33 cellular contexts compared by ENCODE assay signal in genomic region chr16:23788653-23789052, GRCh38. TPM values are rescaled to one million over a fixed set of nuclear protein-coding genes. Genes with fewer than 3 reads are reported as not detected.
DNase-seq lines count a peak whose midpoint lies in the region.
"Had no signal": no experiment of that assay in that cellular context is flagged by ENCODE, and none has a peak within 500 bp of the region (broad histone marks: within the 10 kb centered on the region; RNA-seq: fewer than 3 reads in every experiment).

No MANE protein-coding gene starts in this region.

- peaks cover 8% of the 10 kb centered on the region for H3K9me3 Mint-ChIP-seq in dendritic cell treated with granulocyte-macrophage colony-stimulating factor and Interleukin-4, amounts not matched to agents 40 ng/mL and 50 ng/mL, for 4 days
- no peaks in the 10 kb centered on the region for H3K9me3 Mint-ChIP-seq in activated T-helper 1 cell treated with anti-CD3 and anti-CD28 coated beads, Interleukin-12 subunit alpha, Interleukin-12 subunit beta, Interleukin-2, Interleukin-4 antibody, amounts not matched to agents 30 ng/mL and 10 ng/mL and 1 ng/mL, durations not matched to agents 14 hours and 24 hours and 36 hours
- H3K9me3 Mint-ChIP-seq: activated naive CD8-positive, alpha-beta T cell treated with anti-CD3 and anti-CD28 coated beads, Interleukin-2, amount 10 ng/mL, durations not matched to agents 7 days and 5 days; CD4-positive, CD25-positive, alpha-beta regulatory T cell; immature natural killer cell; nephron progenitor cell; type B pancreatic cell had no signal

- intact Hi-C loops in dendritic cell treated with granulocyte-macrophage colony-stimulating factor and Interleukin-4, amounts not matched to agents 40 ng/mL and 50 ng/mL, for 4 days (cut with micrococcal nuclease), result no loop called here
- intact Hi-C loops in activated T-helper 1 cell treated with anti-CD3 and anti-CD28 coated beads, Interleukin-12 subunit alpha, Interleukin-12 subunit beta, Interleukin-2, Interleukin-4 antibody, amounts not matched to agents 30 ng/mL and 10 ng/mL and 1 ng/mL, durations not matched to agents 14 hours and 24 hours and 36 hours (cut with micrococcal nuclease), result no loop called here

- peaks cover 14% of the 10 kb centered on the region for H3K4me1 Mint-ChIP-seq in dendritic cell treated with granulocyte-macrophage colony-stimulating factor and Interleukin-4, amounts not matched to agents 40 ng/mL and 50 ng/mL, for 4 days (ENCODE audit: low read depth)
- no peaks in the 10 kb centered on the region for H3K4me1 Mint-ChIP-seq in activated T-helper 1 cell treated with anti-CD3 and anti-CD28 coated beads, Interleukin-12 subunit alpha, Interleukin-12 subunit beta, Interleukin-2, Interleukin-4 antibody, amounts not matched to agents 30 ng/mL and 10 ng/mL and 1 ng/mL, durations not matched to agents 14 hours and 24 hours and 36 hours (ENCODE audit: low read depth)
- H3K4me1 Mint-ChIP-seq: CD4-positive, CD25-positive, alpha-beta regulatory T cell; nephron progenitor cell had no signal

- no peak overlapping the region for H3K4me3 Mint-ChIP-seq in dendritic cell treated with granulocyte-macrophage colony-stimulating factor and Interleukin-4, amounts not matched to agents 40 ng/mL and 50 ng/mL, for 4 days
- H3K4me3 Mint-ChIP-seq in activated T-helper 1 cell treated with anti-CD3 and anti-CD28 coated beads, Interleukin-12 subunit alpha, Interleukin-12 subunit beta, Interleukin-2, Interleukin-4 antibody, amounts not matched to agents 30 ng/mL and 10 ng/mL and 1 ng/mL, durations not matched to agents 14 hours and 24 hours and 36 hours, result no peak overlapping the region
- H3K4me3 Mint-ChIP-seq: activated naive CD8-positive, alpha-beta T cell treated with anti-CD3 and anti-CD28 coated beads, Interleukin-2, amount 10 ng/mL, durations not matched to agents 7 days and 5 days; CD4-positive, CD25-positive, alpha-beta regulatory T cell; immature natural killer cell; nephron progenitor cell; type B pancreatic cell had no signal

- no peaks in the 10 kb centered on the region for H3K36me3 Mint-ChIP-seq in dendritic cell treated with granulocyte-macrophage colony-stimulating factor and Interleukin-4, amounts not matched to agents 40 ng/mL and 50 ng/mL, for 4 days (ENCODE audit: low read depth)
- no peaks in the 10 kb centered on the region for H3K36me3 Mint-ChIP-seq in activated T-helper 1 cell treated with anti-CD3 and anti-CD28 coated beads, Interleukin-12 subunit alpha, Interleukin-12 subunit beta, Interleukin-2, Interleukin-4 antibody, amounts not matched to agents 30 ng/mL and 10 ng/mL and 1 ng/mL, durations not matched to agents 14 hours and 24 hours and 36 hours (ENCODE audit: low read depth)
- H3K36me3 Mint-ChIP-seq: CD4-positive, CD25-positive, alpha-beta regulatory T cell; immature natural killer cell; type B pancreatic cell had no signal

- peak overlapping the region; percentile 62 for H3K27ac Mint-ChIP-seq in dendritic cell treated with granulocyte-macrophage colony-stimulating factor and Interleukin-4, amounts not matched to agents 40 ng/mL and 50 ng/mL, for 4 days
- no peak overlapping the region for H3K27ac Mint-ChIP-seq in activated T-helper 1 cell treated with anti-CD3 and anti-CD28 coated beads, Interleukin-12 subunit alpha, Interleukin-12 subunit beta, Interleukin-2, Interleukin-4 antibody, amounts not matched to agents 30 ng/mL and 10 ng/mL and 1 ng/mL, durations not matched to agents 14 hours and 24 hours and 36 hours
- H3K27ac Mint-ChIP-seq: activated naive CD8-positive, alpha-beta T cell treated with anti-CD3 and anti-CD28 coated beads, Interleukin-2, amount 10 ng/mL, durations not matched to agents 7 days and 5 days; CD4-positive, CD25-positive, alpha-beta regulatory T cell; nephron progenitor cell; type B pancreatic cell had no signal

- H3K27me3 Mint-ChIP-seq in dendritic cell treated with granulocyte-macrophage colony-stimulating factor and Interleukin-4, amounts not matched to agents 40 ng/mL and 50 ng/mL, for 4 days, result peaks cover 45% of the 10 kb centered on the region
- peaks cover 17% of the 10 kb centered on the region for H3K27me3 Mint-ChIP-seq in activated T-helper 1 cell treated with anti-CD3 and anti-CD28 coated beads, Interleukin-12 subunit alpha, Interleukin-12 subunit beta, Interleukin-2, Interleukin-4 antibody, amounts not matched to agents 30 ng/mL and 10 ng/mL and 1 ng/mL, durations not matched to agents 14 hours and 24 hours and 36 hours (ENCODE audit: insufficient read depth)

- peak; percentile 83 for DNase-seq in SIG-M5 treated with dmso at 0.1 percent for 504 hours (lab: John Stamatoyannopoulos, UW; ENCODE audit: unreplicated experiment)
- no peak for DNase-seq in SIG-M5 (lab: John Stamatoyannopoulos, UW)
- DNase-seq in NOMO-1 treated with DMSO at 0.1 percent for 48 hours (lab: John Stamatoyannopoulos, UW; ENCODE audit: unreplicated experiment), result peak; percentile 91
- no peak for DNase-seq in activated T-helper 1 cell treated with anti-CD3 and anti-CD28 coated beads, Interleukin-12 subunit alpha, Interleukin-12 subunit beta, Interleukin-2, Interleukin-4 antibody, amounts not matched to agents 30 ng/mL and 10 ng/mL and 1 ng/mL, durations not matched to agents 14 hours and 24 hours and 36 hours (ENCODE audit: low spot score)
- no peak for DNase-seq in activated CD8-positive, alpha-beta memory T cell treated with anti-CD3 and anti-CD28 coated beads, Interleukin-2, amount 50 U/mL, for 48 hours
- no peak for DNase-seq in stimulated activated CD4-positive, alpha-beta T cell treated with anti-CD3 and anti-CD28 coated beads, Interleukin-4, amount 100 ng/mL, for 4 hours
- DNase-seq in RPMI8226, result no peak
- DNase-seq: activated CD4-positive, alpha-beta T cell treated with anti-CD3 and anti-CD28 coated beads for 4 hours; activated CD8-positive, alpha-beta memory T cell treated with anti-CD3 and anti-CD28 coated beads for 24 hours; activated gamma-delta T cell treated with Interleukin-2 at 50 U/mL for 16 hours; activated naive CD8-positive, alpha-beta T cell treated with anti-CD3 and anti-CD28 coated beads, Interleukin-2, amount 10 ng/mL, durations not matched to agents 7 days and 5 days; aorta; CD4-positive, CD25-positive, alpha-beta regulatory T cell; DND-41; effector memory CD4-positive, alpha-beta T cell; immature natural killer cell; left colon; mammary epithelial cell; MG63; NCI-H1436 treated with DMSO at 0.1 percent for 48 hours; NCI-H345; NCI-H69; nephron progenitor cell; SK-N-SH; stimulated activated naive CD4-positive, alpha-beta T cell had no signal

RNA-seq across cellular contexts. Expression of gene CHP2, which starts 33.8 kb away (rescaled TPM):
- total RNA-seq in activated T-helper 1 cell treated with anti-CD3 and anti-CD28 coated beads, Interleukin-12 subunit alpha, Interleukin-12 subunit beta, Interleukin-2, Interleukin-4 antibody, amounts not matched to agents 30 ng/mL and 10 ng/mL and 1 ng/mL, durations not matched to agents 14 hours and 24 hours and 36 hours, result not detected in 2 replicates
- total RNA-seq: activated naive CD8-positive, alpha-beta T cell treated with anti-CD3 and anti-CD28 coated beads, Interleukin-2, amount 10 ng/mL, durations not matched to agents 7 days and 5 days; CD4-positive, CD25-positive, alpha-beta regulatory T cell; glomerular endothelial cell; mammary epithelial cell; osteocyte; skeletal muscle tissue; T-helper 2 cell treated with Interferon-gamma antibody and Interleukin-4, amounts not matched to agents 100 ng/mL and 5 ng/mL, for 36 hours had no signal

RNA-seq across cellular contexts. Expression of gene PRKCB, which starts 47.1 kb away (rescaled TPM):
- 100 and 109 TPM in 2 replicates for total RNA-seq in activated T-helper 1 cell treated with anti-CD3 and anti-CD28 coated beads, Interleukin-12 subunit alpha, Interleukin-12 subunit beta, Interleukin-2, Interleukin-4 antibody, amounts not matched to agents 30 ng/mL and 10 ng/mL and 1 ng/mL, durations not matched to agents 14 hours and 24 hours and 36 hours
- total RNA-seq: bronchial epithelial cell, glomerular endothelial cell, HT-29, mammary epithelial cell, osteocyte had no signal

Comparison
In these comparisons a context has a peak if more than half of its experiments do, and no peak if none do; other contexts are left out.
1. DNase-seq: peak in SIG-M5 treated with dmso at 0.1 percent for 504 hours (single experiment) and NOMO-1 treated with DMSO at 0.1 percent for 48 hours (single experiment); none in SIG-M5 (single experiment), activated T-helper 1 cell treated with anti-CD3 and anti-CD28 coated beads, Interleukin-12 subunit alpha, Interleukin-12 subunit beta, Interleukin-2, Interleukin-4 antibody, amounts not matched to agents 30 ng/mL and 10 ng/mL and 1 ng/mL, durations not matched to agents 14 hours and 24 hours and 36 hours (single experiment), activated CD8-positive, alpha-beta memory T cell treated with anti-CD3 and anti-CD28 coated beads, Interleukin-2, amount 50 U/mL, for 48 hours (single experiment), stimulated activated CD4-positive, alpha-beta T cell treated with anti-CD3 and anti-CD28 coated beads, Interleukin-4, amount 100 ng/mL, for 4 hours (0 of 2) and RPMI8226 (single experiment).